17 cellular contexts compared by ENCODE assay signal in genomic region chr14:101034986-101035385, GRCh38.
"Had no signal": no experiment of that assay in that cellular context is flagged by ENCODE, and none has a peak within 500 bp of the region (broad histone marks: within the 10 kb centered on the region; RNA-seq: fewer than 3 reads in every experiment).

No MANE protein-coding gene starts in this region.

- DNase-seq: activated CD4-positive, alpha-beta memory T cell treated with anti-CD3 and anti-CD28 coated beads, Interleukin-2, amount 10 ng/mL, durations not matched to agents 7 days and 5 days; activated CD4-positive, alpha-beta T cell treated with anti-CD3 and anti-CD28 coated beads, Interleukin-2, amount 10 ng/mL, durations not matched to agents 24 days and 14 days; activated CD4-positive, CD25-positive, alpha-beta regulatory T cell; activated gamma-delta T cell treated with Interleukin-2 at 50 U/mL for 16 hours; brain microvascular endothelial cell; central memory CD4-positive, alpha-beta T cell; naive thymus-derived CD4-positive, alpha-beta T cell; stimulated activated CD4-positive, alpha-beta T cell treated with anti-CD3 and anti-CD28 coated beads, Interleukin-4, amount 100 ng/mL, for 1 hour; stimulated activated naive CD4-positive, alpha-beta T cell; T-helper 17 cell had no signal

- H3K4me1 ChIP-seq: ascending aorta, gastroesophageal sphincter, parathyroid adenoma, upper lobe of right lung had no signal

- ATAC-seq: activated naive CD4-positive, alpha-beta T cell treated with anti-CD3 and anti-CD28 coated beads, Interleukin-2, amount 50 U/mL, for 72 hours; gastroesophageal sphincter; naive thymus-derived CD4-positive, alpha-beta T cell; T-helper 17 cell had no signal

- H3K27me3 ChIP-seq: ascending aorta, brain microvascular endothelial cell, dorsolateral prefrontal cortex, gastroesophageal sphincter, upper lobe of right lung had no signal

- H3K4me3 ChIP-seq: ascending aorta, dorsolateral prefrontal cortex, gastroesophageal sphincter, lung, upper lobe of right lung had no signal

- H3K36me3 ChIP-seq: ascending aorta, gastroesophageal sphincter, upper lobe of right lung had no signal

- H3K9me3 ChIP-seq: ascending aorta, gastroesophageal sphincter, upper lobe of right lung had no signal

- H3K27ac ChIP-seq: ascending aorta, brain microvascular endothelial cell, dorsolateral prefrontal cortex, gastroesophageal sphincter, parathyroid adenoma, upper lobe of right lung had no signal
